ENCODE assay signal across 1 cellular context in the genomic region with DNA sequence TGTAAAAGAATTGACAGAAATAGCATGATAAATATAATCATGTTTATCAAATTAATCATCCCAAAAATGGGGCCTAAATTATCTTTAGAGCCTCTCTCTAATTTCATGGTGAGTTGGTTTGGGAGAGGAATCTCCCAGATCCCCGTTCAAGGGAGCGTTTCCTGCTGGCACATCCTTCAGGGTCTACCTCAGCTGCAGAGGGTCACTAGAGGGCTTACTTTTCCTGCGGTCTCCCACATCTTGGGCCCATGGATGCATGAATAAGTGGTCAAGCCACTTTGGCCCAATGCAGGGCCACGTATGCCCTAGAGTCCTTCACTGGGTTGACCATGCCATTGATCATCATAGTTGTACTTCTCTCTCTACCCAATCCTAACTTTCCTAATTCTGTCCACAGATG.
TF ChIP-seq lines count a peak whose summit lies in the region.

No MANE protein-coding gene starts in this region.

TF ChIP-seq in WTC11, 78 proteins besides CTCF, POLR2A, EP300 and RAD21 (continued from another document):
- no peak for TF ChIP-seq NR1H2 (CRISPR knock-in tag; IDR thresholded peaks at IDR 0.05)
- TF ChIP-seq MYBL2 (CRISPR knock-in tag; IDR thresholded peaks at IDR 0.05), result no peak
